Comparison of ENCODE assay signal across 23 cellular contexts in the genomic region with DNA sequence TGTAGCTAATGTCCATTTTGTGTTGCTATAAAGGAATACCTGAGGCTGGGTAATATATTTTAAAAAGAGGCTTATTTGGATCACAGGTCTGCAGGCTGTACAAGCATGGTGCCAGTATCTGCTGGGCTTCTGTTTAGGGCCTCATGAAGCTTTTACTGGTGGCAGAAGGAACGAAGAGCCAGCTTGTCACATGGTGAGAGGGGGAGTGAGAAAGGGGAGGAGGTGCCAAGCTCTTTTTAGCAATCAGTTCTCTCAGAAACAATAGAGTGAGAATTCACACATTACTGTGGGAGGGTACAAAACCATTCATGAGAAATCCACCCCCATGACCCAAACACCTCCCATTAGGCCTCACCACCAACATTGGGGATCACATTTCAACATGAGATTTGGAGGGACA.
"Had no signal": no experiment of that assay in that cellular context is flagged by ENCODE, and none has a peak within 500 bp of the region (broad histone marks: within the 10 kb centered on the region; RNA-seq: fewer than 3 reads in every experiment).

No MANE protein-coding gene starts in this region.

- H3K36me3 Mint-ChIP-seq: memory B cell, natural killer cell, type B pancreatic cell had no signal

- FAIRE-seq: colon, keratinocyte had no signal

- H3K4me3 Mint-ChIP-seq: memory B cell; natural killer cell; stimulated activated naive CD8-positive, alpha-beta T cell treated with anti-CD3 and anti-CD28 coated beads, Interleukin-15, amount 100 ng/mL, for 72 hours; type B pancreatic cell had no signal

- ATAC-seq: esophagus mucosa; gastrocnemius medialis; left ventricle myocardium superior; natural killer cell; sciatic nerve; stimulated activated naive CD8-positive, alpha-beta T cell treated with anti-CD3 and anti-CD28 coated beads, Interleukin-15, amount 100 ng/mL, for 72 hours had no signal

- H3K27ac ChIP-seq: epithelial cell of prostate, gastrocnemius medialis, ovary, thyroid gland had no signal

- H3K4me3 ChIP-seq: dorsolateral prefrontal cortex, gastrocnemius medialis, lung, ovary, smooth muscle cell, thyroid gland had no signal

- H3K27ac Mint-ChIP-seq: memory B cell; natural killer cell; stimulated activated naive CD8-positive, alpha-beta T cell treated with anti-CD3 and anti-CD28 coated beads, Interleukin-15, amount 100 ng/mL, for 72 hours; type B pancreatic cell had no signal

- H3K27me3 Mint-ChIP-seq: memory B cell; stimulated activated naive CD8-positive, alpha-beta T cell treated with anti-CD3 and anti-CD28 coated beads, Interleukin-15, amount 100 ng/mL, for 72 hours; type B pancreatic cell had no signal

- H3K4me1 ChIP-seq: gastrocnemius medialis, thyroid gland had no signal

- H3K27me3 ChIP-seq: dorsolateral prefrontal cortex, gastrocnemius medialis, ovary, thyroid gland had no signal

- H3K36me3 ChIP-seq: gastrocnemius medialis, ovary, thyroid gland had no signal

- DNase-seq: effector CD4-positive, alpha-beta T cell; foreskin fibroblast; gastrocnemius medialis; left ventricle myocardium superior; natural killer cell; ovary; stimulated activated CD4-positive, alpha-beta T cell treated with anti-CD3 and anti-CD28 coated beads, Interleukin-12 subunit alpha, Interleukin-12 subunit beta, amount 100 ng/mL, for 4 hours; stimulated activated CD4-positive, alpha-beta T cell treated with anti-CD3 and anti-CD28 coated beads, Interleukin-1b, Interleukin-23, amount 100 ng/mL, for 48 hours; stimulated activated CD4-positive, alpha-beta T cell treated with anti-CD3 and anti-CD28 coated beads, Interleukin-4, amount 100 ng/mL, for 1 hour; stimulated activated CD8-positive, alpha-beta memory T cell treated with anti-CD3 and anti-CD28 coated beads, Interleukin-4, amount 100 ng/mL, for 48 hours; stimulated activated naive CD4-positive, alpha-beta T cell; stimulated activated naive CD8-positive, alpha-beta T cell treated with anti-CD3 and anti-CD28 coated beads, Interleukin-15, amount 100 ng/mL, for 72 hours; thyroid gland had no signal

- H3K9me3 Mint-ChIP-seq: memory B cell had no signal

- H3K4me2 ChIP-seq: smooth muscle cell had no signal

- H3K9me3 ChIP-seq: gastrocnemius medialis, ovary, thyroid gland had no signal

- H3K4me1 Mint-ChIP-seq: memory B cell; natural killer cell; stimulated activated naive CD8-positive, alpha-beta T cell treated with anti-CD3 and anti-CD28 coated beads, Interleukin-15, amount 100 ng/mL, for 72 hours had no signal
